11 cellular contexts compared by ENCODE assay signal in the genomic region with DNA sequence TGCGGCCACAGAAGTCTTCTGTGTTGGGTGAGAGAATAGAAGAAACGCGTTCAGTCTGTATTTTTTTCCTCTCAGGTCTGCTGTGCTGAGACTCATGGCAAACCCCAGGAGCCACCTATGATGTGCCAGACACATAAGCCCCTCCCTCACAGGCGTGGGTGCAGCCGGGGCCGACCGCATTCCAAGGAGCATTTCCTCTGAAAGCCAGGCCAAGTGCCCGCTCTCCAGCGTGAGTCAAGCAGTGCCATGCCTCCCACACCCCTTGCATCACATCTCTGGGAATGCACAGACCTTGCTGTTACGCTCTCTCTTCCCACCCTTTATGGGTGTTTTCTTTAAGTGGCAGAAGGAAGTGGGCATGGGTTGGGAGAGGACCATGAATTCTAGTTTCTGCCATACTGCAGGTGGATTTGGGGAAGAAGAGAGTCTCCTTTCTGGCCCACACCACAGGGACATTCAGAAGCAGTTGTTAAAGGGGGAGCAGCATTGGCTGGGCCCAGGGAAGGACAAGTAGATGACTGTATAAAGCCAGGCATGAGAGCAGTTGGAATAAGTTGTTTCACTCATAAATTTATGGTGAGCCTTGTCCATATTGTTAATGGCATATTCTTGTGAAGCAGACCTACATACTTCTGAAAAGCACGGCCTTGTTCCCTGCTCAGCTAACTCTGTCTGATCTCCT.
DNase-seq lines count a peak whose midpoint lies in the region; TF ChIP-seq lines count a peak whose summit lies in the region.
"Had no signal": no experiment of that assay in that cellular context is flagged by ENCODE, and none has a peak within 500 bp of the region (broad histone marks: within the 10 kb centered on the region; RNA-seq: fewer than 3 reads in every experiment).

No MANE protein-coding gene starts in this region.

- H3K4me3 ChIP-seq in retinal pigment epithelial cell (ENCODE audit: low read length), result no peak overlapping the region

- DNase-seq in ELR (ENCODE audit: low read depth), result peak; percentile 96
- DNase-seq in RKO (ENCODE audit: low spot score), result peak; percentile 64
- DNase-seq in fibroblast of gingiva (ENCODE audit: low read depth), result peak; percentile 64
- peak; percentile 100 for DNase-seq in retinal pigment epithelial cell (ENCODE audit: low read depth)
- no peak for DNase-seq in HuH-7 (ENCODE audit: low spot score)
- DNase-seq in DMS79 treated with DMSO at 0.1 percent for 48 hours (lab: John Stamatoyannopoulos, UW), result no peak
- DNase-seq in stimulated activated CD4-positive, alpha-beta T cell treated with anti-CD3 and anti-CD28 coated beads, Interleukin-2, amount 100 ng/mL, for 24 hours, result no peak
- DNase-seq in NCI-H748 treated with DMSO at 0.1 percent for 48 hours (lab: John Stamatoyannopoulos, UW), result no peak
- DNase-seq: activated effector memory CD4-positive, alpha-beta T cell treated with anti-CD3 and anti-CD28 coated beads, Interleukin-2, amount 50 U/mL, for 16 hours; NCI-H2029 treated with DMSO at 0.1 percent for 48 hours; T-helper 9 cell had no signal

- TF ChIP-seq CTCF in retinal pigment epithelial cell (conservative IDR thresholded peaks at IDR 0.05; ENCODE audit: low read depth, low read length), result no peak

Comparison
In these comparisons a context has a peak if more than half of its experiments do, and no peak if none do; other contexts are left out.
1. DNase-seq: peak in ELR (single experiment), RKO (single experiment), fibroblast of gingiva (single experiment) and retinal pigment epithelial cell (single experiment); none in HuH-7 (single experiment), DMS79 treated with DMSO at 0.1 percent for 48 hours (single experiment), stimulated activated CD4-positive, alpha-beta T cell treated with anti-CD3 and anti-CD28 coated beads, Interleukin-2, amount 100 ng/mL, for 24 hours (0 of 2) and NCI-H748 treated with DMSO at 0.1 percent for 48 hours (single experiment).